In genomic region chr21:35648512-35648911, GRCh38 we compare ENCODE assay signal across 13 cellular contexts.
DNase-seq lines count a peak whose midpoint lies in the region; ATAC-seq and TF ChIP-seq lines count a peak whose summit lies in the region.
"Had no signal": no experiment of that assay in that cellular context is flagged by ENCODE, and none has a peak within 500 bp of the region (broad histone marks: within the 10 kb centered on the region; RNA-seq: fewer than 3 reads in every experiment).

No MANE protein-coding gene starts in this region.

- H3K27ac ChIP-seq in VCaP (no peak overlapping the region), mesenchymal stem cell (ENCODE audit: low read length, poor library complexity, severe bottlenecking) (no peak overlapping the region)
- H3K27ac ChIP-seq: cardiac muscle cell, thyroid gland had no signal

- H3K23ac ChIP-seq in mesenchymal stem cell (ENCODE audit: low read length in 2 of 2): peak overlapping the region in 1 of 2 experiments; percentile 72

- peak overlapping the region; percentile 39 for H3K9ac ChIP-seq in mesenchymal stem cell (ENCODE audit: low read length)

- H4K91ac ChIP-seq in mesenchymal stem cell (ENCODE audit: low read length): no peak overlapping the region

- ATAC-seq in GM19452 (IDR thresholded peaks at IDR 0.05; ENCODE audit: unreplicated experiment): no peak
- ATAC-seq: T-helper 17 cell had no signal

- H3K14ac ChIP-seq in mesenchymal stem cell (ENCODE audit: low read length in 2 of 2): no peak overlapping the region

- no peak overlapping the region for H2BK15ac ChIP-seq in mesenchymal stem cell (ENCODE audit: low read depth, poor library complexity, severe bottlenecking)

- H3K79me1 ChIP-seq in mesenchymal stem cell (replicated peaks; ENCODE audit: low read length, poor library complexity, severe bottlenecking): no peaks in the 10 kb centered on the region

- no peak overlapping the region for H2BK12ac ChIP-seq in mesenchymal stem cell (ENCODE audit: low read length in 2 of 2)

- H3K4me2 ChIP-seq in mesenchymal stem cell (ENCODE audit: low read length, poor library complexity, severe bottlenecking): no peak overlapping the region

- H3K4me1 ChIP-seq in mesenchymal stem cell (ENCODE audit: control insufficient read depth, insufficient read depth, low read depth, low read length): no peaks in the 10 kb centered on the region
- H3K4me1 ChIP-seq: thyroid gland had no signal

- H3K9me3 ChIP-seq in mesenchymal stem cell (ENCODE audit: control insufficient read depth, low read length): no peaks in the 10 kb centered on the region
- H3K9me3 ChIP-seq: thyroid gland had no signal

- H3K27me3 ChIP-seq in mesenchymal stem cell (ENCODE audit: control insufficient read depth in 1 of 2, insufficient read depth in 1 of 2, low read length in 2 of 2): peaks cover 0 to 9% of the 10 kb centered on the region in 2 experiments
- H3K27me3 ChIP-seq: thyroid gland had no signal

- 91% methylated on average over 1 of the region's 2 CpGs for WGBS in mesenchymal stem cell

- DNase-seq in LNCaP clone FGC (ENCODE audit: low read depth) (peak; percentile 76), NCI-H345 treated with DMSO at 0.1 percent for 48 hours (lab: John Stamatoyannopoulos, UW; ENCODE audit: unreplicated experiment) (peak; percentile 93), mesenchymal stem cell (no peak), NCI-H226 (no peak), dedifferentiated amniotic fluid mesenchymal stem cell (ENCODE audit: extremely low spot score) (no peak)
- DNase-seq: activated effector memory CD4-positive, alpha-beta T cell treated with anti-CD3 and anti-CD28 coated beads, Interleukin-2, amount 50 U/mL, for 16 hours; nucleus accumbens; stimulated activated CD4-positive, alpha-beta T cell treated with anti-CD3 and anti-CD28 coated beads, Interleukin-12 subunit alpha, Interleukin-12 subunit beta, amount 100 ng/mL, for 4 hours; T-helper 17 cell; thyroid gland had no signal

- no peaks in the 10 kb centered on the region for H3K36me3 ChIP-seq in mesenchymal stem cell (ENCODE audit: control insufficient read depth in 1 of 2, insufficient read depth in 2 of 2, low read depth in 1 of 2, low read length in 2 of 2)
- H3K36me3 ChIP-seq: cardiac muscle cell, thyroid gland had no signal

- no peak overlapping the region for H3K18ac ChIP-seq in mesenchymal stem cell (ENCODE audit: low read depth in 1 of 2, low read length in 2 of 2)

- H3K4me3 ChIP-seq in LNCaP clone FGC (ENCODE audit: low read depth, low read length) (no peak overlapping the region), mesenchymal stem cell (ENCODE audit: insufficient read depth in 1 of 2, low read depth in 1 of 2, low read length in 2 of 2) (no peak overlapping the region)
- H3K4me3 ChIP-seq: cardiac muscle cell, thyroid gland had no signal

- H4K8ac ChIP-seq in mesenchymal stem cell (ENCODE audit: low read length): no peak overlapping the region

- TF ChIP-seq CTCF in LNCaP clone FGC (IDR thresholded peaks at IDR 0.05; ENCODE audit: control insufficient read depth, extremely low read depth, insufficient read depth) (peak; percentile 23; the same call in 1 of the 2 replicates), VCaP (conservative IDR thresholded peaks at IDR 0.05) (peak; percentile 70)

- H2BK5ac ChIP-seq in mesenchymal stem cell (ENCODE audit: low read depth, low read length, poor library complexity, severe bottlenecking): no peak overlapping the region

- no peak overlapping the region for H2BK120ac ChIP-seq in mesenchymal stem cell (ENCODE audit: low read depth, low read length)

- no peak overlapping the region for H2AFZ ChIP-seq in mesenchymal stem cell (ENCODE audit: low read depth, low read length)

- H3K4ac ChIP-seq in mesenchymal stem cell (ENCODE audit: low read depth in 1 of 2, low read length in 2 of 2): no peak overlapping the region

- H2AK5ac ChIP-seq in mesenchymal stem cell (ENCODE audit: low read length, severe bottlenecking): no peak overlapping the region

Comparison
In these comparisons a context has a peak if more than half of its experiments do, and no peak if none do; other contexts are left out.
1. DNase-seq: peak in LNCaP clone FGC (single experiment) and NCI-H345 treated with DMSO at 0.1 percent for 48 hours (single experiment); none in mesenchymal stem cell (single experiment), NCI-H226 (single experiment) and dedifferentiated amniotic fluid mesenchymal stem cell (single experiment).